In genomic region chr4:7886250-7886973, GRCh38 we compare ENCODE assay signal across 19 cellular contexts. TPM values are rescaled to one million over a fixed set of nuclear protein-coding genes. Genes with fewer than 3 reads are reported as not detected.
DNase-seq lines count a peak whose midpoint lies in the region; ATAC-seq and TF ChIP-seq lines count a peak whose summit lies in the region.
"Had no signal": no experiment of that assay in that cellular context is flagged by ENCODE, and none has a peak within 500 bp of the region (broad histone marks: within the 10 kb centered on the region; RNA-seq: fewer than 3 reads in every experiment).

No MANE protein-coding gene starts in this region.

- H3K4me3 Mint-ChIP-seq in activated naive CD4-positive, alpha-beta T cell treated with anti-CD3 and anti-CD28 coated beads, Interleukin-2, amount 10 ng/mL, durations not matched to agents 7 days and 5 days: no peak overlapping the region
- H3K4me3 Mint-ChIP-seq: activated naive CD8-positive, alpha-beta T cell treated with anti-CD3 and anti-CD28 coated beads, Interleukin-2, amount 50 U/mL, for 24 hours; IgD-negative memory B cell; naive B cell; stimulated activated naive B cell treated with anti-CD40 and anti-IgM and Interleukin-4, amounts not matched to agents 10 μg/mL and 1 μg/mL and 100 μg/mL, for 72 hours; T-helper 1 cell treated with Interleukin-12 subunit alpha and Interleukin-12 subunit beta and Interleukin-4 antibody, amounts not matched to agents 30 μg/mL and 1 μg/mL, for 36 hours; type B pancreatic cell had no signal

- BruUV-seq in A673 (replicated peaks; lab: Mats Ljungman, UMichigan): no TSS peak

- H3K9ac ChIP-seq in SK-N-SH: peak overlapping the region; percentile 9; the same call in 1 of the 2 replicates
- no peak overlapping the region for H3K9ac ChIP-seq in fibroblast of lung (ENCODE audit: insufficient read depth, low read length)
- no peak overlapping the region for H3K9ac ChIP-seq in rectal smooth muscle tissue (ENCODE audit: low read length)

- 32% methylated on average over 5 of the region's 5 CpGs for WGBS in SK-N-SH (ENCODE audit: low lambda C conversion rate)

- POLR2A ChIA-PET in A673 (lab: Charles Lee; ENCODE audit: low non-redundant PET) (no interaction called here), SK-N-SH (lab: Yijun Ruan, JAX) (interaction anchor here (1.3 to 1.4 kb wide), 2 partner anchors 8 to 15 kb away, joined by 4 to 5 read pairs; no protein-coding TSS in a partner anchor)

- H3K4me1 ChIP-seq in A673 (ENCODE audit: insufficient read depth, low read length, poor library complexity, severe bottlenecking) (peaks cover 27% of the 10 kb centered on the region), SK-N-SH (ENCODE audit: control insufficient read depth in 1 of 2, insufficient read depth in 2 of 2, low read depth in 1 of 2, low read length in 1 of 2) (peaks cover 34 to 53% of the 10 kb centered on the region in 2 experiments), fibroblast of lung (ENCODE audit: control insufficient read depth, extremely low read depth, insufficient read depth, low read length) (peaks cover 24% of the 10 kb centered on the region), rectal smooth muscle tissue (ENCODE audit: control insufficient read depth, insufficient read depth, low read length) (peaks cover 35% of the 10 kb centered on the region)
- H3K4me1 ChIP-seq: Caco-2 had no signal

- H3K4me2 ChIP-seq in SK-N-SH (peak overlapping the region; percentile 38), fibroblast of lung (ENCODE audit: extremely low read depth, insufficient read depth, low read length) (peak overlapping the region; percentile 48)

- peaks cover 13% of the 10 kb centered on the region for H3K36me3 Mint-ChIP-seq in activated naive CD4-positive, alpha-beta T cell treated with anti-CD3 and anti-CD28 coated beads, Interleukin-2, amount 10 ng/mL, durations not matched to agents 7 days and 5 days

- peaks cover 24% of the 10 kb centered on the region for H4K20me1 ChIP-seq in SK-N-SH (ENCODE audit: insufficient read depth)
- H4K20me1 ChIP-seq in fibroblast of lung (ENCODE audit: control insufficient read depth, extremely low read depth, insufficient read depth, low read length): no peaks in the 10 kb centered on the region

- intact Hi-C loops in A673 (cut with micrococcal nuclease; ENCODE audit: unreplicated experiment): no loop called here

- H3K27ac ChIP-seq in A673 (ENCODE audit: low read depth, low read length, poor library complexity, severe bottlenecking) (peak overlapping the region; percentile 32), SK-N-SH (ENCODE audit: low read depth in 2 of 2, low read length in 1 of 2) (peak overlapping the region; percentile 97 to 100), fibroblast of lung (ENCODE audit: insufficient read depth, low read length) (no peak overlapping the region), rectal smooth muscle tissue (ENCODE audit: low read depth, low read length) (peak overlapping the region; percentile 88)
- H3K27ac ChIP-seq: RWPE1, WERI-Rb-1 had no signal

- CTCF ChIA-PET in A673 (lab: Charles Lee) (no interaction called here), SK-N-SH (lab: Yijun Ruan, JAX) (interaction anchor here (0.8 to 2.6 kb wide), 14 partner anchors 8 to 101 kb away, joined by 3 to 10 read pairs (median 4); no protein-coding TSS in a partner anchor)
- CTCF ChIA-PET in activated naive CD4-positive, alpha-beta T cell treated with anti-CD3 and anti-CD28 coated beads, Interleukin-2, amount 10 ng/mL, durations not matched to agents 7 days and 5 days (lab: Charles Lee): no interaction called here

- DNase-seq in A673 (ENCODE audit: low spot score) (no peak), SK-N-SH (peak; percentile 74), fibroblast of lung (ENCODE audit: low read depth in 2 of 2) (peak in 1 of 2 donors; percentile 66), COR-L47 (lab: John Stamatoyannopoulos, UW) (no peak), cerebellar nuclear complex (lab: John Stamatoyannopoulos, UW) (no peak)
- no peak for DNase-seq in activated naive CD4-positive, alpha-beta T cell treated with anti-CD3 and anti-CD28 coated beads, Interleukin-2, amount 10 ng/mL, durations not matched to agents 7 days and 5 days
- DNase-seq: activated naive CD8-positive, alpha-beta T cell treated with anti-CD3 and anti-CD28 coated beads, Interleukin-2, amount 50 U/mL, for 24 hours; Caco-2; naive B cell; NCI-H1930; stimulated activated naive B cell treated with anti-CD40 and anti-IgM and Interleukin-4, amounts not matched to agents 10 μg/mL and 1 μg/mL and 100 μg/mL, for 72 hours; WERI-Rb-1 had no signal

- H3K27me3 ChIP-seq in A673 (replicated peaks; ENCODE audit: insufficient read depth, low read depth, low read length, poor library complexity) (no peaks in the 10 kb centered on the region), SK-N-SH (ENCODE audit: insufficient read depth) (no peaks in the 10 kb centered on the region), fibroblast of lung (ENCODE audit: control insufficient read depth, insufficient read depth, low read length) (no peaks in the 10 kb centered on the region), rectal smooth muscle tissue (ENCODE audit: control insufficient read depth, insufficient read depth, low read length) (no peaks in the 10 kb centered on the region)

- H3F3A ChIP-seq in SK-N-SH (replicated peaks; ENCODE audit: insufficient read depth): peaks cover 56% of the 10 kb centered on the region

- peak; percentile 34 for TF ChIP-seq RAD21 in SK-N-SH (IDR thresholded peaks at IDR 0.05; ENCODE audit: low read length)

- no peak overlapping the region for H2AFZ ChIP-seq in SK-N-SH (ENCODE audit: low read depth)
- H2AFZ ChIP-seq in fibroblast of lung (ENCODE audit: low read length): no peak overlapping the region

- H3K9me2 ChIP-seq in SK-N-SH: no peaks in the 10 kb centered on the region

- peaks cover 8% of the 10 kb centered on the region for H3K9me3 Mint-ChIP-seq in activated naive CD4-positive, alpha-beta T cell treated with anti-CD3 and anti-CD28 coated beads, Interleukin-2, amount 10 ng/mL, durations not matched to agents 7 days and 5 days

- H3K9me3 ChIP-seq in A673 (ENCODE audit: low read depth, low read length, poor library complexity, severe bottlenecking): peaks cover 11% of the 10 kb centered on the region
- H3K9me3 ChIP-seq in SK-N-SH: peaks cover 5% of the 10 kb centered on the region; the same call in 1 of the 2 replicates
- H3K9me3 ChIP-seq in fibroblast of lung (ENCODE audit: control insufficient read depth, insufficient read depth, low read depth, low read length): no peaks in the 10 kb centered on the region

- H3K27me3 Mint-ChIP-seq in activated naive CD4-positive, alpha-beta T cell treated with anti-CD3 and anti-CD28 coated beads, Interleukin-2, amount 10 ng/mL, durations not matched to agents 7 days and 5 days: peaks cover 3% of the 10 kb centered on the region
- H3K27me3 Mint-ChIP-seq: type B pancreatic cell had no signal

- H3K4me1 Mint-ChIP-seq in activated naive CD4-positive, alpha-beta T cell treated with anti-CD3 and anti-CD28 coated beads, Interleukin-2, amount 10 ng/mL, durations not matched to agents 7 days and 5 days: peaks cover 8% of the 10 kb centered on the region
- H3K4me1 Mint-ChIP-seq: IgD-negative memory B cell; naive B cell; stimulated activated naive B cell treated with anti-CD40 and anti-IgM and Interleukin-4, amounts not matched to agents 10 μg/mL and 1 μg/mL and 100 μg/mL, for 72 hours had no signal

- TF ChIP-seq CTCF in A673 (conservative IDR thresholded peaks at IDR 0.05; ENCODE audit: low read depth, low read length) (no peak), SK-N-SH (IDR thresholded peaks at IDR 0.05) (no peak), fibroblast of lung (conservative IDR thresholded peaks at IDR 0.05 in 1 of 2, IDR thresholded peaks at IDR 0.05 in 1 of 2; ENCODE audit: low read depth in 1 of 2, low read length in 2 of 2) (no peak)

- no peak overlapping the region for H3K27ac Mint-ChIP-seq in activated naive CD4-positive, alpha-beta T cell treated with anti-CD3 and anti-CD28 coated beads, Interleukin-2, amount 10 ng/mL, durations not matched to agents 7 days and 5 days
- H3K27ac Mint-ChIP-seq: activated naive CD8-positive, alpha-beta T cell treated with anti-CD3 and anti-CD28 coated beads, Interleukin-2, amount 50 U/mL, for 24 hours; IgD-negative memory B cell; naive B cell; stimulated activated naive B cell treated with anti-CD40 and anti-IgM and Interleukin-4, amounts not matched to agents 10 μg/mL and 1 μg/mL and 100 μg/mL, for 72 hours; T-helper 1 cell treated with Interleukin-12 subunit alpha and Interleukin-12 subunit beta and Interleukin-4 antibody, amounts not matched to agents 30 μg/mL and 1 μg/mL, for 36 hours; type B pancreatic cell had no signal

- TF ChIP-seq POLR2A in GM18505 (IDR thresholded peaks at IDR 0.05; ENCODE audit: borderline replicate concordance, extremely low read depth, insufficient read depth, insufficient read length): no peak

- no peak for ATAC-seq in GM18505 (IDR thresholded peaks at IDR 0.05; ENCODE audit: unreplicated experiment)
- ATAC-seq: activated naive CD8-positive, alpha-beta T cell treated with anti-CD3 and anti-CD28 coated beads, Interleukin-2, amount 50 U/mL, for 24 hours; GM12878; stimulated activated naive B cell treated with anti-CD40 and anti-IgM and Interleukin-4, amounts not matched to agents 10 μg/mL and 1 μg/mL and 100 μg/mL, for 72 hours had no signal

- H3K79me2 ChIP-seq in SK-N-SH (ENCODE audit: insufficient read depth) (peaks cover 100% of the 10 kb centered on the region), fibroblast of lung (ENCODE audit: control insufficient read depth, insufficient read depth, low read length) (peaks cover 59% of the 10 kb centered on the region)

- H3K4me3 ChIP-seq in A673 (ENCODE audit: low read depth, low read length, poor library complexity, severe bottlenecking) (no peak overlapping the region), SK-N-SH (ENCODE audit: low read depth in 2 of 2, low read length in 1 of 2) (no peak overlapping the region), fibroblast of lung (replicated peaks in 1 of 4; ENCODE audit: control extremely low read depth in 1 of 4, insufficient read depth in 1 of 4, low read depth in 3 of 4, low read length in 4 of 4) (no peak overlapping the region), rectal smooth muscle tissue (ENCODE audit: low read length) (no peak overlapping the region)
- H3K4me3 ChIP-seq: GM12878 had no signal

- peak in 1 of 2 experiments; percentile 99; a peak in 2 of 4 replicates for TF ChIP-seq EP300 in SK-N-SH (IDR thresholded peaks at IDR 0.05; ENCODE audit: borderline replicate concordance in 1 of 2, low read depth in 1 of 2, low read length in 1 of 2)

- H3K36me3 ChIP-seq in A673 (ENCODE audit: insufficient read depth, low read length, poor library complexity, severe bottlenecking): no peaks in the 10 kb centered on the region
- H3K36me3 ChIP-seq in SK-N-SH (replicated peaks in 1 of 2; ENCODE audit: control insufficient read depth in 1 of 2, insufficient read depth in 2 of 2, low read length in 1 of 2): peaks cover 0 to 34% of the 10 kb centered on the region in 2 experiments
- no peaks in the 10 kb centered on the region for H3K36me3 ChIP-seq in fibroblast of lung (ENCODE audit: control insufficient read depth, insufficient read depth, low read length)
- H3K36me3 ChIP-seq in rectal smooth muscle tissue (ENCODE audit: control insufficient read depth, insufficient read depth, low read length): no peaks in the 10 kb centered on the region
- H3K36me3 ChIP-seq: WERI-Rb-1 had no signal

RNA-seq across cellular contexts. Expression of gene AFAP1, which starts 53.2 kb away (rescaled TPM):
- total RNA-seq in A673 (2021) (42.6 and 42.9 TPM in 2 replicates), fibroblast of lung (30.1 and 34.9 TPM in 2 replicates)
- polyA plus RNA-seq in SK-N-SH (2012; rRNA removed) (40.6 and 67.9 TPM in 2 replicates), fibroblast of lung (21.8 and 24.4 TPM in 2 replicates)
- polyA plus RNA-seq in SK-N-SH (2012; cell fraction: cytosol; rRNA removed): 48.9 and 59.9 TPM in 2 replicates
- 89.8 and 105 TPM in 2 replicates for polyA plus RNA-seq in SK-N-SH (2012; cell fraction: nucleus; rRNA removed)
- polyA plus RNA-seq in fibroblast of lung (2012): 21.9 and 24.4 TPM in 2 replicates
- 31.5 and 32.3 TPM in 2 replicates for polyA minus RNA-seq in fibroblast of lung (ENCODE audit: low replicate concordance)
